In the genomic region with DNA sequence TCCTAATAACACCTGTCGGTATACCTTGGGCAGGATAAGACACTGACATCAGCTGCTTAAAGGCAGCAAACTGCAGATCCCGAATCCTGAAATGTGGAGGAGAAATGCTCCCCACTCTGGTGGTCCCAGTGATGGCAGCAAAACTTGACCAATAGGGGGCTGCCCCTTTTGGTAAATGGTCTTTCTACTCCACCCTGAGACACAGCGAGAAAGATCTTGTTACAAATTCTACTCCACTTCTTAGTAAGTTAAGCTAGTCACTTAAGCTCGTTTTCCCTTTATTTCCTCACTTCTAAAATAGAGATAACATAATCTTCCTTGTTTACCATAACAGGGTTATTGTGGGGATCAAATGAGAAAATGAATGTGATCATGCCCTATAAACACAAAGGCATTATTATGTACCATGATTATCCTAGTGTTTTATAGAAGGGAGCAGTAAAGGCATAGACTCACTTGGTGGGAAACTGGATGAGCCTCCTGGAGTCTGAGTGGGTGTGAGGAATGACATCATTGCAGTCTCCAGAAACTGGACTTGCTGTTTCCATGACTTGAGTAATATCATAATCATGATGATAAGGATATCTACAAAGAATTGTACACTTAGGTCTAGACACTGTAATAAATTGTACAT, we compare ENCODE assay signal across 1 cellular context.
TF ChIP-seq lines count a peak whose summit lies in the region.

No MANE protein-coding gene starts in this region.

TF ChIP-seq in GM23338, 12 proteins besides CTCF, POLR2A, EP300 and RAD21 (continued from another document):
- TF ChIP-seq, protein P1, sequence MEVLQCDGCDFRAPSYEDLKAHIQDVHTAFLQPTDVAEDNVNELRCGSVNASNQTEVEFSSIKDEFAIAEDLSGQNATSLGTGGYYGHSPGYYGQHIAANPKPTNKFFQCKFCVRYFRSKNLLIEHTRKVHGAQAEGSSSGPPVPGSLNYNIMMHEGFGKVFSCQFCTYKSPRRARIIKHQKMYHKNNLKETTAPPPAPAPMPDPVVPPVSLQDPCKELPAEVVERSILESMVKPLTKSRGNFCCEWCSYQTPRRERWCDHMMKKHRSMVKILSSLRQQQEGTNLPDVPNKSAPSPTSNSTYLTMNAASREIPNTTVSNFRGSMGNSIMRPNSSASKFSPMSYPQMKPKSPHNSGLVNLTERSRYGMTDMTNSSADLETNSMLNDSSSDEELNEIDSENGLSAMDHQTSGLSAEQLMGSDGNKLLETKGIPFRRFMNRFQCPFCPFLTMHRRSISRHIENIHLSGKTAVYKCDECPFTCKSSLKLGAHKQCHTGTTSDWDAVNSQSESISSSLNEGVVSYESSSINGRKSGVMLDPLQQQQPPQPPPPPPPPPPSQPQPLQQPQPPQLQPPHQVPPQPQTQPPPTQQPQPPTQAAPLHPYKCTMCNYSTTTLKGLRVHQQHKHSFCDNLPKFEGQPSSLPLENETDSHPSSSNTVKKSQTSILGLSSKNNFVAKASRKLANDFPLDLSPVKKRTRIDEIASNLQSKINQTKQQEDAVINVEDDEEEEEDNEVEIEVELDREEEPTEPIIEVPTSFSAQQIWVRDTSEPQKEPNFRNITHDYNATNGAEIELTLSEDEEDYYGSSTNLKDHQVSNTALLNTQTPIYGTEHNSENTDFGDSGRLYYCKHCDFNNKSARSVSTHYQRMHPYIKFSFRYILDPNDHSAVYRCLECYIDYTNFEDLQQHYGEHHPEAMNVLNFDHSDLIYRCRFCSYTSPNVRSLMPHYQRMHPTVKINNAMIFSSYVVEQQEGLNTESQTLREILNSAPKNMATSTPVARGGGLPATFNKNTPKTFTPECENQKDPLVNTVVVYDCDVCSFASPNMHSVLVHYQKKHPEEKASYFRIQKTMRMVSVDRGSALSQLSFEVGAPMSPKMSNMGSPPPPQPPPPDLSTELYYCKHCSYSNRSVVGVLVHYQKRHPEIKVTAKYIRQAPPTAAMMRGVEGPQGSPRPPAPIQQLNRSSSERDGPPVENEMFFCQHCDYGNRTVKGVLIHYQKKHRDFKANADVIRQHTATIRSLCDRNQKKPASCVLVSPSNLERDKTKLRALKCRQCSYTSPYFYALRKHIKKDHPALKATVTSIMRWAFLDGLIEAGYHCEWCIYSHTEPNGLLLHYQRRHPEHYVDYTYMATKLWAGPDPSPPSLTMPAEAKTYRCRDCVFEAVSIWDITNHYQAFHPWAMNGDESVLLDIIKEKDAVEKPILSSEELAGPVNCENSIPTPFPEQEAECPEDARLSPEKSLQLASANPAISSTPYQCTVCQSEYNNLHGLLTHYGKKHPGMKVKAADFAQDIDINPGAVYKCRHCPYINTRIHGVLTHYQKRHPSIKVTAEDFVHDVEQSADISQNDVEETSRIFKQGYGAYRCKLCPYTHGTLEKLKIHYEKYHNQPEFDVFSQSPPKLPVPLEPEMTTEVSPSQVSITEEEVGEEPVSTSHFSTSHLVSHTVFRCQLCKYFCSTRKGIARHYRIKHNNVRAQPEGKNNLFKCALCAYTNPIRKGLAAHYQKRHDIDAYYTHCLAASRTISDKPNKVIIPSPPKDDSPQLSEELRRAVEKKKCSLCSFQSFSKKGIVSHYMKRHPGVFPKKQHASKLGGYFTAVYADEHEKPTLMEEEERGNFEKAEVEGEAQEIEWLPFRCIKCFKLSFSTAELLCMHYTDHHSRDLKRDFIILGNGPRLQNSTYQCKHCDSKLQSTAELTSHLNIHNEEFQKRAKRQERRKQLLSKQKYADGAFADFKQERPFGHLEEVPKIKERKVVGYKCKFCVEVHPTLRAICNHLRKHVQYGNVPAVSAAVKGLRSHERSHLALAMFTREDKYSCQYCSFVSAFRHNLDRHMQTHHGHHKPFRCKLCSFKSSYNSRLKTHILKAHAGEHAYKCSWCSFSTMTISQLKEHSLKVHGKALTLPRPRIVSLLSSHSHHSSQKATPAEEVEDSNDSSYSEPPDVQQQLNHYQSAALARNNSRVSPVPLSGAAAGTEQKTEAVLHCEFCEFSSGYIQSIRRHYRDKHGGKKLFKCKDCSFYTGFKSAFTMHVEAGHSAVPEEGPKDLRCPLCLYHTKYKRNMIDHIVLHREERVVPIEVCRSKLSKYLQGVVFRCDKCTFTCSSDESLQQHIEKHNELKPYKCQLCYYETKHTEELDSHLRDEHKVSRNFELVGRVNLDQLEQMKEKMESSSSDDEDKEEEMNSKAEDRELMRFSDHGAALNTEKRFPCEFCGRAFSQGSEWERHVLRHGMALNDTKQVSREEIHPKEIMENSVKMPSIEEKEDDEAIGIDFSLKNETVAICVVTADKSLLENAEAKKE (CRISPR knock-in tag; IDR thresholded peaks at IDR 0.05) = no peak
- TF ChIP-seq STAT1 (IDR thresholded peaks at IDR 0.05; ENCODE audit: unreplicated experiment) (no peak), JUNB (IDR thresholded peaks at IDR 0.05; ENCODE audit: unreplicated experiment) (no peak), CREB1 (CRISPR knock-in tag; IDR thresholded peaks at IDR 0.05; ENCODE audit: low read depth) (no peak)
- TF ChIP-seq, protein P2, sequence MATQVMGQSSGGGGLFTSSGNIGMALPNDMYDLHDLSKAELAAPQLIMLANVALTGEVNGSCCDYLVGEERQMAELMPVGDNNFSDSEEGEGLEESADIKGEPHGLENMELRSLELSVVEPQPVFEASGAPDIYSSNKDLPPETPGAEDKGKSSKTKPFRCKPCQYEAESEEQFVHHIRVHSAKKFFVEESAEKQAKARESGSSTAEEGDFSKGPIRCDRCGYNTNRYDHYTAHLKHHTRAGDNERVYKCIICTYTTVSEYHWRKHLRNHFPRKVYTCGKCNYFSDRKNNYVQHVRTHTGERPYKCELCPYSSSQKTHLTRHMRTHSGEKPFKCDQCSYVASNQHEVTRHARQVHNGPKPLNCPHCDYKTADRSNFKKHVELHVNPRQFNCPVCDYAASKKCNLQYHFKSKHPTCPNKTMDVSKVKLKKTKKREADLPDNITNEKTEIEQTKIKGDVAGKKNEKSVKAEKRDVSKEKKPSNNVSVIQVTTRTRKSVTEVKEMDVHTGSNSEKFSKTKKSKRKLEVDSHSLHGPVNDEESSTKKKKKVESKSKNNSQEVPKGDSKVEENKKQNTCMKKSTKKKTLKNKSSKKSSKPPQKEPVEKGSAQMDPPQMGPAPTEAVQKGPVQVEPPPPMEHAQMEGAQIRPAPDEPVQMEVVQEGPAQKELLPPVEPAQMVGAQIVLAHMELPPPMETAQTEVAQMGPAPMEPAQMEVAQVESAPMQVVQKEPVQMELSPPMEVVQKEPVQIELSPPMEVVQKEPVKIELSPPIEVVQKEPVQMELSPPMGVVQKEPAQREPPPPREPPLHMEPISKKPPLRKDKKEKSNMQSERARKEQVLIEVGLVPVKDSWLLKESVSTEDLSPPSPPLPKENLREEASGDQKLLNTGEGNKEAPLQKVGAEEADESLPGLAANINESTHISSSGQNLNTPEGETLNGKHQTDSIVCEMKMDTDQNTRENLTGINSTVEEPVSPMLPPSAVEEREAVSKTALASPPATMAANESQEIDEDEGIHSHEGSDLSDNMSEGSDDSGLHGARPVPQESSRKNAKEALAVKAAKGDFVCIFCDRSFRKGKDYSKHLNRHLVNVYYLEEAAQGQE (IDR thresholded peaks at IDR 0.05; ENCODE audit: unreplicated experiment) = no peak
